In the genomic region with DNA sequence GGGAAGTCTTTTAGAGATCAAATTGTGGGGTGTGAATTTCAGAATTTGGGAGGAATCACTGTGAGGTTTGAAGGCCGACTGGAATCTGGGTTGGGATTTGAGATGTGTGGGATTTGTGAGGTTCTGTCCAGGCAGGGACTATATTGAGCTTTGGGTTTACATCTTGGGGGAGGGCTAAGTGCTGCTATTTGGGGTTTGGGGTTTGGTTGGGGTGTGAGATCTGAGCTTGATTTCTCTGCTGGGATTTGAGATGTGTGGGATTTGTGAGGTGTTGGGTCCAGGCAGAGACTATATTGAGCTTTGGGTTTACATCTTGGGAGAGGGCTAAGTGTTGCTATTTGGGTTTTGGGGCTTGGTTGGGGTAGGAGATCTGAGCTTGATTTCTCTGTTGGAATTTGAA, we compare ENCODE assay signal across 10 cellular contexts. TPM values are rescaled to one million over a fixed set of nuclear protein-coding genes. Genes with fewer than 3 reads are reported as not detected.
DNase-seq lines count a peak whose midpoint lies in the region; ATAC-seq, FAIRE-seq and TF ChIP-seq lines count a peak whose summit lies in the region.
"Had no signal": no experiment of that assay in that cellular context is flagged by ENCODE, and none has a peak within 500 bp of the region (broad histone marks: within the 10 kb centered on the region; RNA-seq: fewer than 3 reads in every experiment).

No MANE protein-coding gene starts in this region.

- peaks cover 18% of the 10 kb centered on the region for H3K36me3 Mint-ChIP-seq in T-helper 17 cell (ENCODE audit: low read depth)

- peaks cover 26% of the 10 kb centered on the region for H3K27me3 ChIP-seq in H7 (ENCODE audit: control insufficient read depth, insufficient read depth, low read length)

- peak overlapping the region; percentile 100 for H3K4me3 Mint-ChIP-seq in T-helper 17 cell

- peaks cover 37% of the 10 kb centered on the region for H3K27me3 Mint-ChIP-seq in T-helper 17 cell

- peak; percentile 5 for FAIRE-seq in GM12891 (lab: Jason Lieb, UNC)

- H3K4me3 ChIP-seq in fibroblast of villous mesenchyme (ENCODE audit: low read depth, low read length) (peak overlapping the region; percentile 69), skeletal muscle cell (ENCODE audit: low read depth, low read length) (peak overlapping the region; percentile 74), H7 (ENCODE audit: insufficient read depth, low read depth, low read length) (no peak overlapping the region)

- no peak for TF ChIP-seq POLR2A in GM12891 (IDR thresholded peaks at IDR 0.05; ENCODE audit: low read depth, low read length)

- DNase-seq in GM12891 (ENCODE audit: insufficient read length, low spot score) (no peak), T-helper 17 cell (no peak), fibroblast of villous mesenchyme (ENCODE audit: low read depth) (no peak), skeletal muscle cell (ENCODE audit: low read depth) (no peak), SIG-M5 treated with dmso at 0.1 percent for 504 hours (lab: John Stamatoyannopoulos, UW; ENCODE audit: unreplicated experiment) (no peak), H7 (no peak), NCI-H345 (lab: John Stamatoyannopoulos, UW) (no peak)
- DNase-seq: activated CD4-positive, alpha-beta T cell treated with anti-CD3 and anti-CD28 coated beads for 48 hours had no signal

- no peaks in the 10 kb centered on the region for H3K9me3 ChIP-seq in T-helper 17 cell (ENCODE audit: control insufficient read depth, low read length, poor library complexity, severe bottlenecking)

- H3K27ac Mint-ChIP-seq in T-helper 17 cell, result peak overlapping the region; percentile 96

- TF ChIP-seq CTCF in fibroblast of villous mesenchyme (IDR thresholded peaks at IDR 0.05; ENCODE audit: insufficient read depth, low read depth, low read length), result no peak

- H3K36me3 ChIP-seq in H7 (replicated peaks; ENCODE audit: control insufficient read depth, insufficient read depth, low read length), result peaks cover 10% of the 10 kb centered on the region

- ATAC-seq in T-helper 17 cell, result no peak
- no peak for ATAC-seq in GM21390 (IDR thresholded peaks at IDR 0.05; ENCODE audit: unreplicated experiment)

- H3K4me1 Mint-ChIP-seq in T-helper 17 cell, result peaks cover 35% of the 10 kb centered on the region

TF ChIP-seq in GM12891, 5 proteins besides CTCF, POLR2A, EP300 and RAD21:
- TF ChIP-seq PAX5 (IDR thresholded peaks at IDR 0.05; ENCODE audit: insufficient read depth, low read length, severe bottlenecking), result no peak
- TF ChIP-seq POU2F2 (IDR thresholded peaks at IDR 0.05; ENCODE audit: low read depth, low read length), result no peak
- TF ChIP-seq POLR2AphosphoS5 (IDR thresholded peaks at IDR 0.05; ENCODE audit: low read depth, low read length), result no peak
- no peak for TF ChIP-seq SPI1 (IDR thresholded peaks at IDR 0.05; ENCODE audit: low read depth, low read length)
- no peak for TF ChIP-seq TAF1 (IDR thresholded peaks at IDR 0.05; ENCODE audit: low read depth, low read length)

RNA-seq across cellular contexts. Expression of gene GMPPA, which starts 0.9 kb away (rescaled TPM):
- polyA plus RNA-seq in GM12891 (2012; ENCODE audit: low read depth, missing spikeins), result 32.6 TPM
- total RNA-seq in T-helper 17 cell (10 to 100 TPM; 25.1 to 27.2 TPM), fibroblast of villous mesenchyme (60.9 and 65.1 TPM in 2 replicates)
- total RNA-seq in H7 (2014; rRNA removed; shearing (Covaris generic)), result 53.4 and 71.7 TPM in 2 replicates

RNA-seq across cellular contexts. Expression of gene ASIC4, which starts 14.7 kb away (rescaled TPM):
- not detected for polyA plus RNA-seq in GM12891 (2012; ENCODE audit: low read depth, missing spikeins)
- total RNA-seq in T-helper 17 cell (under 1 TPM in 1 of 2 donors, not detected in 1; 0.13 TPM), fibroblast of villous mesenchyme (under 0.01 TPM in 1 of 2 replicates, not detected in the other)
- 0.07 and 1.2 TPM in 2 replicates for total RNA-seq in H7 (2014; rRNA removed; shearing (Covaris generic))
- total RNA-seq: subcutaneous adipose tissue had no signal

RNA-seq across cellular contexts. Expression of gene CHPF, which starts 44.1 kb away (rescaled TPM):
- 2.8 TPM for polyA plus RNA-seq in GM12891 (2012; ENCODE audit: low read depth, missing spikeins)
- total RNA-seq in T-helper 17 cell (10 to 100 TPM in 1 of 2 donors, 1 to 10 TPM in 1; 9.4 to 10.4 TPM), fibroblast of villous mesenchyme (196 and 201 TPM in 2 replicates)
- total RNA-seq in H7 (2014; rRNA removed; shearing (Covaris generic)), result 104 and 113 TPM in 2 replicates

RNA-seq across cellular contexts. Expression of gene TMEM198, which starts 44.3 kb away (rescaled TPM):
- 0.50 TPM for polyA plus RNA-seq in GM12891 (2012; ENCODE audit: low read depth, missing spikeins)
- total RNA-seq in T-helper 17 cell (under 1 TPM; 0.42 to 0.77 TPM), fibroblast of villous mesenchyme (2.6 and 2.9 TPM in 2 replicates)
- total RNA-seq in H7 (2014; rRNA removed; shearing (Covaris generic)), result 2.9 and 4.2 TPM in 2 replicates
